ENCODE assay signal across 1 cellular context in the genomic region with DNA sequence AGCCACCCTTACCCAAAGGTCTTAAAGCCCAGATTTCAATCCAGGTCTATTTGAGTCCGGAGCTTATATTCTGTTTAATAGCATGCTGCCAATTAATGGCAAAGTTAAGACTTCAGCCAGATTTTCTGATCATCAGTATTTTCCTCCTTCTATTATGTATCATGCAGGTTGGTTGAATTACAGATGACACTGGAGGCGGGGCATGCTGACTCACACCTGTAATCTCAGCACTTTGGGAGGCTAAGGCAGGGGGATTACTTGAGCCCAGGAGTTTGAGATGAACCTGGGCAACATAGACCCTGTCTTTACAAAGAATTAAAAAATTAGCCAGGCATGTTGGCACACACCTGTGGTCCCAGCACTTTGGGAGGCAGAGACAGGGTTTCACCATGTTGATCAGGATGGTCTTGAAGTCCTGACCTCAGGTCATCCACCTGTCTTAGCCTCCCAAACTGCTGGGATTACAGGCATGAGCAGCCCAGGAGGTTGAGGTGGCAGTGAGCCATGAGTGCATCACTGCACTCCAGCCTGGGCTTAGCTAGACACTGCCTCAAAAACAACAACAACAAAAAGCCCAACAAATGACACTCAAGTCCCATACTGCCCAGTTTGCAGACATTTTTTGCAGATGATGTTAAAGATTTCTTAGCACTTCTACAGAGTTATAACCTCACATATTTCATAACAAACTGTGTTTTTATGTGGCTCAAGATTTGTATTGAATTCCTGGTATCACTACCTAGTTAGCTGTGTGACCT.
TF ChIP-seq lines count a peak whose summit lies in the region.

No MANE protein-coding gene starts in this region.

TF ChIP-seq in H1, 55 proteins besides CTCF, POLR2A, EP300 and RAD21:
- TF ChIP-seq HDAC6 (IDR thresholded peaks at IDR 0.05; ENCODE audit: low read depth, low read length) = no peak
- TF ChIP-seq KDM4A (IDR thresholded peaks at IDR 0.05; ENCODE audit: low read depth, low read length, severe bottlenecking) = no peak
- no peak for TF ChIP-seq ASH2L (IDR thresholded peaks at IDR 0.05; ENCODE audit: low read length)
- no peak for TF ChIP-seq SRF (IDR thresholded peaks at IDR 0.05; ENCODE audit: low read depth, low read length)
- no peak for TF ChIP-seq SIN3A (conservative IDR thresholded peaks at IDR 0.05 in 1 of 2, IDR thresholded peaks at IDR 0.05 in 1 of 2; ENCODE audit: low read depth in 1 of 2, low read length in 2 of 2)
- no peak for TF ChIP-seq SP1 (IDR thresholded peaks at IDR 0.05; ENCODE audit: low read depth, low read length)
- no peak for TF ChIP-seq RBBP5 (IDR thresholded peaks at IDR 0.05; ENCODE audit: borderline replicate concordance, low read depth, low read length)
- TF ChIP-seq NANOG (IDR thresholded peaks at IDR 0.05; ENCODE audit: insufficient read depth, low read depth, low read length, poor library complexity, severe bottlenecking) = no peak
- TF ChIP-seq, protein P1, sequence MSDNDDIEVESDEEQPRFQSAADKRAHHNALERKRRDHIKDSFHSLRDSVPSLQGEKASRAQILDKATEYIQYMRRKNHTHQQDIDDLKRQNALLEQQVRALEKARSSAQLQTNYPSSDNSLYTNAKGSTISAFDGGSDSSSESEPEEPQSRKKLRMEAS (IDR thresholded peaks at IDR 0.05) = no peak
- no peak for TF ChIP-seq PHF8 (conservative IDR thresholded peaks at IDR 0.05; ENCODE audit: low read depth, low read length)
- no peak for TF ChIP-seq TEAD4 (IDR thresholded peaks at IDR 0.05; ENCODE audit: low read depth, low read length)
